ENCODE assay signal across 7 cellular contexts in genomic region chr11:102177974-102178631, GRCh38.
DNase-seq lines count a peak whose midpoint lies in the region; ATAC-seq, FAIRE-seq and TF ChIP-seq lines count a peak whose summit lies in the region.

No MANE protein-coding gene starts in this region.

- peak; percentile 77 for FAIRE-seq in HTR-8/SVneo (lab: Jason Lieb, UNC)
- FAIRE-seq in keratinocyte (lab: Jason Lieb, UNC): peak; percentile 87

- H3K4me1 ChIP-seq in adrenal gland (replicated peaks in 1 of 2): peaks cover 4 to 16% of the 10 kb centered on the region in 2 donors
- H3K4me1 ChIP-seq in keratinocyte (ENCODE audit: control insufficient read depth, extremely low read depth, insufficient read depth, low read length): peaks cover 28% of the 10 kb centered on the region
- peaks cover 0 to 30% (median 3%) of the 10 kb centered on the region in 4 donors for H3K4me1 ChIP-seq in tibial nerve

- no peak for ATAC-seq in HG03175 (IDR thresholded peaks at IDR 0.05; ENCODE audit: unreplicated experiment)

- WGBS in adrenal gland, 4 donors: 31 to 51% (median 39%) methylated on average over 4 of the region's 4 CpGs
- WGBS in tibial nerve, 2 donors: 66 to 69% methylated on average over 4 of the region's 4 CpGs

- no peaks in the 10 kb centered on the region for H3K9me1 ChIP-seq in keratinocyte (ENCODE audit: control insufficient read depth, extremely low read depth, insufficient read depth, low read length)

- peak overlapping the region; percentile 65 for H3K4me2 ChIP-seq in keratinocyte (ENCODE audit: control insufficient read depth, extremely low read depth, insufficient read depth, low read depth, low read length)

- TF ChIP-seq POLR2A in adrenal gland (IDR thresholded peaks at IDR 0.05) (no peak), tibial nerve (IDR thresholded peaks at IDR 0.05) (no peak), erythroblast (IDR thresholded peaks at IDR 0.05; ENCODE audit: low read length) (no peak)

- dilution Hi-C loops in keratinocyte (cut with MboI; ENCODE audit: extremely low pct_ligation_motif_present, low sequenced_read_pairs): no loop called here

- peaks cover 59% of the 10 kb centered on the region for H3K79me2 ChIP-seq in keratinocyte (ENCODE audit: control insufficient read depth, insufficient read depth, low read length)

- H4K20me1 ChIP-seq in keratinocyte (ENCODE audit: control insufficient read depth, extremely low read depth, insufficient read depth, low read length): no peaks in the 10 kb centered on the region

- H3K36me3 ChIP-seq in adrenal gland (replicated peaks in 1 of 2) (no peaks in the 10 kb centered on the region), keratinocyte (ENCODE audit: control insufficient read depth in 2 of 2, extremely low read depth in 1 of 2, insufficient read depth in 2 of 2, low read length in 2 of 2) (peaks cover 8 to 24% of the 10 kb centered on the region in 2 experiments), tibial nerve (peaks cover 0 to 18% (median 0%) of the 10 kb centered on the region in 3 donors)

- H3K4me3 ChIP-seq in adrenal gland (no peak overlapping the region), keratinocyte (ENCODE audit: control insufficient read depth in 2 of 3, extremely low read depth in 1 of 3, insufficient read depth in 2 of 3, low read depth in 1 of 3, low read length in 3 of 3) (peak overlapping the region in 2 of 3 experiments; percentile 3 to 30), tibial nerve (no peak overlapping the region)

- H3K27ac ChIP-seq in adrenal gland: peak overlapping the region; percentile 7 to 88 (median 80)
- H3K27ac ChIP-seq in keratinocyte (ENCODE audit: control insufficient read depth, insufficient read depth, low read length): peak overlapping the region; percentile 88
- H3K27ac ChIP-seq in tibial nerve: peak overlapping the region in 3 of 4 donors; percentile 14 to 70 (median 61)

- peak overlapping the region; percentile 55 for H3K9ac ChIP-seq in keratinocyte (ENCODE audit: control insufficient read depth, extremely low read depth, insufficient read depth, low read length)

- no peak overlapping the region for H2AFZ ChIP-seq in keratinocyte (ENCODE audit: control insufficient read depth, low read length)

- no peaks in the 10 kb centered on the region for H3K27me3 ChIP-seq in adrenal gland
- H3K27me3 ChIP-seq in keratinocyte (ENCODE audit: control insufficient read depth, extremely low read depth, insufficient read depth, low read length): no peaks in the 10 kb centered on the region
- H3K27me3 ChIP-seq in tibial nerve: no peaks in the 10 kb centered on the region

- intact Hi-C loops in adrenal gland (cut with DNase I): no loop called here

- peak; percentile 95 for DNase-seq in HTR-8/SVneo (ENCODE audit: insufficient read length, low spot score)
- peak in 2 of 7 donors; percentile 21 to 25 for DNase-seq in adrenal gland
- peak; percentile 50 for DNase-seq in keratinocyte (ENCODE audit: low read depth, low spot score)
- DNase-seq in tibial nerve (ENCODE audit: low spot score in 2 of 2): no peak
- no peak for DNase-seq in GM20000 (ENCODE audit: low spot score)
- no peak for DNase-seq in erythroblast (lab: John Stamatoyannopoulos, UW)

- peak in 1 of 2 donors; percentile 62 for TF ChIP-seq EP300 in tibial nerve (IDR thresholded peaks at IDR 0.05)

- TF ChIP-seq CTCF in adrenal gland (IDR thresholded peaks at IDR 0.05) (no peak), keratinocyte (optimal IDR thresholded peaks at IDR 0.05 in 1 of 3, IDR thresholded peaks at IDR 0.05 in 1 of 3, conservative IDR thresholded peaks at IDR 0.05 in 1 of 3; ENCODE audit: extremely low read depth in 1 of 3, insufficient read depth in 2 of 3, low read length in 3 of 3) (no peak), tibial nerve (IDR thresholded peaks at IDR 0.05) (no peak), GM20000 (IDR thresholded peaks at IDR 0.05; ENCODE audit: extremely low read depth, missing control alignments) (no peak)

- H3K9me3 ChIP-seq in adrenal gland (replicated peaks in 1 of 3): no peaks in the 10 kb centered on the region
- H3K9me3 ChIP-seq in keratinocyte (ENCODE audit: control insufficient read depth, low read depth, low read length): no peaks in the 10 kb centered on the region
- H3K9me3 ChIP-seq in tibial nerve: no peaks in the 10 kb centered on the region

Comparison
In these comparisons a context has a peak if more than half of its experiments do, and no peak if none do; other contexts are left out.
1. DNase-seq: peak in HTR-8/SVneo (single experiment) and keratinocyte (single experiment); none in tibial nerve (0 of 2), GM20000 (single experiment) and erythroblast (0 of 2).
2. H3K4me3 ChIP-seq: peak in keratinocyte (2 of 3); none in adrenal gland (0 of 4) and tibial nerve (0 of 4).
3. Peak in every context shown above with its lines, with median percentiles within 50 percentile points of each other: H3K27ac ChIP-seq.